Comparison of ENCODE assay signal across 8 cellular contexts in the genomic region with DNA sequence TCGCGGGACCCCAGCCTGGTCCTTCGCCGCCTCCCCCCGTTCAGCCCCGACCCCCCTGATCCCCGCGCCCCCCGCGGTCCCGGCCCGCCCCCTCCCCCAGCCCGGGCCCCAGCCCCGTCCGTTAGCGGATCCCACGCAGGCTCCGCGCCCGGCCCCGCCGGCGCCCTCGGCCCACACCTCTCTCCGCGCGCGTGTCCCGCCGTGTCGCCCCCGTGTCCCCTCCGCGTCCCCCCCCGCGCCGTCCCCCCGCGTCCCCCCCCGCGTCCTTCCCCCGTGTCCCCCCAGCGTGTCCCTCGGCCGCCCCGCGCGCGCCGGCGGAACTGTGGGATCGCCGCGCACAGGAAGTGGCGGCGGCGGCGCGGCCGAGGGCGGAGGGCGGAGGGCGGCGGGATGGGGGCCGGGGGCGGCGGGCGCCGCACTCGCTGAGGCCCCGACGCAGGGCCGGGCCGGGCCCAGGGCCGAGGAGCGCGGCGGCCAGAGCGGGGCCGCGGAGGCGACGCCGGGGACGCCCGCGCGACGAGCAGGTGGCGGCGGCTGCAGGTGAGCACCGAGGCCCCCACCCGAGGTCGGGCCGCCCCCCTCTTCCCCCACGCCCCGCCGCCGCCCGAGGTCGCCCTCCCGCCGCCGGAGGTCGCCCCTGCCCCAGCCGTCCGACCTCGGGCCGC. TPM values are rescaled to one million over a fixed set of nuclear protein-coding genes. Genes with fewer than 3 reads are reported as not detected.
DNase-seq lines count a peak whose midpoint lies in the region; ATAC-seq, FAIRE-seq and TF ChIP-seq lines count a peak whose summit lies in the region.

TSS of gene AGPAT3 (plus strand) at position 418 of the 665 bp plus-strand sequence. CDS start 94,459 bp downstream, outside the sequence.

- peak; percentile 19 for ATAC-seq in GM21619 (IDR thresholded peaks at IDR 0.05; ENCODE audit: unreplicated experiment)
- ATAC-seq in T-helper 17 cell: peak; percentile 7

- peak; percentile 32 for DNase-seq in Ammon's horn (ENCODE audit: low spot score)
- DNase-seq in T-helper 17 cell: peak in 2 of 3 donors; percentile 42 to 48
- no peak for DNase-seq in bronchial epithelial cell (ENCODE audit: low read depth)
- peak; percentile 25 for DNase-seq in stimulated activated CD4-positive, alpha-beta T cell treated with anti-CD3 and anti-CD28 coated beads, Interleukin-4, amount 100 ng/mL, for 24 hours
- DNase-seq in NCI-H1048 (lab: John Stamatoyannopoulos, UW): no peak
- DNase-seq in NCI-H446 treated with DMSO at 0.1 percent for 48 hours (lab: John Stamatoyannopoulos, UW): no peak

- H3K4me3 ChIP-seq in bronchial epithelial cell (ENCODE audit: low read depth, low read length): peak within 1 kb of the TSS; percentile 57

- no peaks in the 10 kb centered on the region for H3K9me3 ChIP-seq in T-helper 17 cell (ENCODE audit: control insufficient read depth, low read length, poor library complexity, severe bottlenecking)

- peak within 1 kb of the TSS; percentile 96 for H3K27ac Mint-ChIP-seq in T-helper 17 cell

- H3K27me3 ChIP-seq in bronchial epithelial cell (ENCODE audit: control insufficient read depth, insufficient read depth, low read length) (peaks cover 2% of the 10 kb centered on the region), layer of hippocampus (ENCODE audit: control insufficient read depth, insufficient read depth, low read length) (no peaks in the 10 kb centered on the region)

- FAIRE-seq in bronchial epithelial cell (lab: Jason Lieb, UNC): no peak

- H3K36me3 ChIP-seq in bronchial epithelial cell (ENCODE audit: control insufficient read depth, insufficient read depth, low read length): peaks cover 3% of the 10 kb centered on the region

- peaks cover 30% of the 10 kb centered on the region for H3K4me1 Mint-ChIP-seq in T-helper 17 cell

- no peak for TF ChIP-seq CTCF in bronchial epithelial cell (IDR thresholded peaks at IDR 0.05; ENCODE audit: insufficient read depth, low read length, severe bottlenecking)

- peak within 1 kb of the TSS; percentile 90 for H3K4me3 Mint-ChIP-seq in T-helper 17 cell

- H3K27me3 Mint-ChIP-seq in T-helper 17 cell: no peaks in the 10 kb centered on the region

- peak within 1 kb of the TSS; percentile 62 for H3K27ac ChIP-seq in layer of hippocampus (ENCODE audit: low read depth, low read length)

- no peaks in the 10 kb centered on the region for H3K36me3 Mint-ChIP-seq in T-helper 17 cell (ENCODE audit: low read depth)

RNA-seq across cellular contexts. Expression of gene AGPAT3, which starts in this region (rescaled TPM):
- total RNA-seq in T-helper 17 cell: 10 to 100 TPM; 64.1 to 67.3 TPM
- 40.5 and 47.5 TPM in 2 replicates for total RNA-seq in bronchial epithelial cell

Comparison
In these comparisons a context has a peak if more than half of its experiments do, and no peak if none do; other contexts are left out.
1. DNase-seq: peak in Ammon's horn (single experiment), T-helper 17 cell (2 of 3) and stimulated activated CD4-positive, alpha-beta T cell treated with anti-CD3 and anti-CD28 coated beads, Interleukin-4, amount 100 ng/mL, for 24 hours (single experiment); none in bronchial epithelial cell (single experiment), NCI-H1048 (single experiment) and NCI-H446 treated with DMSO at 0.1 percent for 48 hours (single experiment).